ENCODE assay signal across 1 cellular context in genomic region chr10:45253183-45253914, GRCh38.
TF ChIP-seq lines count a peak whose summit lies in the region.

No MANE protein-coding gene starts in this region.

TF ChIP-seq in GM12878, 131 proteins besides CTCF, POLR2A, EP300 and RAD21 (continued from another document):
- TF ChIP-seq ZBTB40 (IDR thresholded peaks at IDR 0.05; ENCODE audit: borderline replicate concordance): no peak
- TF ChIP-seq HDGF (IDR thresholded peaks at IDR 0.05): no peak
- TF ChIP-seq HCFC1 (IDR thresholded peaks at IDR 0.05; ENCODE audit: low read length): no peak
- TF ChIP-seq PML (IDR thresholded peaks at IDR 0.05; ENCODE audit: low read length): no peak
- TF ChIP-seq MTA3 (IDR thresholded peaks at IDR 0.05; ENCODE audit: borderline replicate concordance, low read length): no peak
- no peak for TF ChIP-seq ZNF24 (IDR thresholded peaks at IDR 0.05)
- no peak for TF ChIP-seq KDM1A (IDR thresholded peaks at IDR 0.05; ENCODE audit: borderline replicate concordance)
- no peak for TF ChIP-seq TCF12 (IDR thresholded peaks at IDR 0.05; ENCODE audit: low read depth, low read length)
- TF ChIP-seq NKRF (conservative IDR thresholded peaks at IDR 0.05): no peak
- no peak for TF ChIP-seq SMARCA5 (IDR thresholded peaks at IDR 0.05)
- TF ChIP-seq CBX5 (IDR thresholded peaks at IDR 0.05; ENCODE audit: low read depth): no peak
- no peak for TF ChIP-seq MYB (IDR thresholded peaks at IDR 0.05; ENCODE audit: borderline replicate concordance, low read depth, low read length)
- no peak for TF ChIP-seq ESRRA (IDR thresholded peaks at IDR 0.05; ENCODE audit: low read length)
- no peak for TF ChIP-seq NR2C1 (IDR thresholded peaks at IDR 0.05)
- TF ChIP-seq ATF7 (IDR thresholded peaks at IDR 0.05; ENCODE audit: low read depth): no peak
- no peak for TF ChIP-seq STAT3 (IDR thresholded peaks at IDR 0.05; ENCODE audit: low read depth, low read length)
- TF ChIP-seq TARDBP (IDR thresholded peaks at IDR 0.05; ENCODE audit: borderline replicate concordance): no peak
- TF ChIP-seq E2F4 (IDR thresholded peaks at IDR 0.05; ENCODE audit: low read depth, low read length): no peak
- TF ChIP-seq HSF1 (IDR thresholded peaks at IDR 0.05; ENCODE audit: low read depth, low read length): no peak
- TF ChIP-seq RUNX3 (IDR thresholded peaks at IDR 0.05; ENCODE audit: low read length): peak; percentile 73
- TF ChIP-seq, protein P1, sequence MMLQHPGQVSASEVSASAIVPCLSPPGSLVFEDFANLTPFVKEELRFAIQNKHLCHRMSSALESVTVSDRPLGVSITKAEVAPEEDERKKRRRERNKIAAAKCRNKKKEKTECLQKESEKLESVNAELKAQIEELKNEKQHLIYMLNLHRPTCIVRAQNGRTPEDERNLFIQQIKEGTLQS (IDR thresholded peaks at IDR 0.05; ENCODE audit: borderline replicate concordance, extremely low read depth, low read depth, low read length): no peak
- TF ChIP-seq SMAD1 (IDR thresholded peaks at IDR 0.05; ENCODE audit: low read depth, partially characterized antibody): no peak
- no peak for TF ChIP-seq FOS (IDR thresholded peaks at IDR 0.05; ENCODE audit: borderline replicate concordance, extremely low read depth, insufficient read length)
- no peak for TF ChIP-seq IRF3 (IDR thresholded peaks at IDR 0.05)
- no peak for TF ChIP-seq MEF2A (IDR thresholded peaks at IDR 0.05; ENCODE audit: insufficient read depth, low read depth, low read length)
- no peak for TF ChIP-seq POLR2AphosphoS2 (IDR thresholded peaks at IDR 0.05; ENCODE audit: low read depth, low read length)
- no peak for TF ChIP-seq ZSCAN29 (IDR thresholded peaks at IDR 0.05)
- TF ChIP-seq ZNF274 (IDR thresholded peaks at IDR 0.05; ENCODE audit: insufficient read depth, insufficient read length): no peak
- TF ChIP-seq ELK1 (IDR thresholded peaks at IDR 0.05; ENCODE audit: low read depth, low read length): no peak
- TF ChIP-seq CHD1 (IDR thresholded peaks at IDR 0.05; ENCODE audit: low read depth, low read length): no peak
- TF ChIP-seq JUND (IDR thresholded peaks at IDR 0.05; ENCODE audit: low read depth, low read length): no peak
- no peak for TF ChIP-seq IKZF2 (IDR thresholded peaks at IDR 0.05)
- no peak for TF ChIP-seq YBX1 (IDR thresholded peaks at IDR 0.05)
- peak; percentile 16; the same call in 1 of the 2 replicates for TF ChIP-seq EED (IDR thresholded peaks at IDR 0.05; ENCODE audit: low read depth)
- peak; percentile 59 for TF ChIP-seq JUNB (IDR thresholded peaks at IDR 0.05)
